In the genomic region with DNA sequence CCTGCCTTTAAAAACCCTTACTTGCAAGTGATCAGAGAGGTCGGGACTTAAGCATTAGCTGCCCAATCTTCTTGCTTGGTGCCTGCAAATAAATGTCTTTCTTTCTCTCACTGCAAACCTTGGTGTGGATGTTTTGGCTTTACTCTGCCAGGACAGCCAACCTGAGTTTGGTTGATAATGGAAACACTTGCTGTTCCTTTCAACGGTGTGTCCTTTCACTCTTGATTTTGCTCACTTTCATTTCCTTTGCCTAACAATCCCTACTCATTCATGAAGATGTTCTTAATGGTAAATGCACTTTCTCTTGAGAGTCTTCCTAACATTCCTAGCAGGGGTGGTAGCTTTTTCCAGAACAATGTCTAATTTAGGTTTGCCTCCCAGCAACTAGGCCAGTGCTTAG, we compare ENCODE assay signal across 1 cellular context.
TF ChIP-seq lines count a peak whose summit lies in the region.

No MANE protein-coding gene starts in this region.

TF ChIP-seq in GM23338, 12 proteins besides CTCF, POLR2A, EP300 and RAD21 (continued from another document):
- TF ChIP-seq, protein P1, sequence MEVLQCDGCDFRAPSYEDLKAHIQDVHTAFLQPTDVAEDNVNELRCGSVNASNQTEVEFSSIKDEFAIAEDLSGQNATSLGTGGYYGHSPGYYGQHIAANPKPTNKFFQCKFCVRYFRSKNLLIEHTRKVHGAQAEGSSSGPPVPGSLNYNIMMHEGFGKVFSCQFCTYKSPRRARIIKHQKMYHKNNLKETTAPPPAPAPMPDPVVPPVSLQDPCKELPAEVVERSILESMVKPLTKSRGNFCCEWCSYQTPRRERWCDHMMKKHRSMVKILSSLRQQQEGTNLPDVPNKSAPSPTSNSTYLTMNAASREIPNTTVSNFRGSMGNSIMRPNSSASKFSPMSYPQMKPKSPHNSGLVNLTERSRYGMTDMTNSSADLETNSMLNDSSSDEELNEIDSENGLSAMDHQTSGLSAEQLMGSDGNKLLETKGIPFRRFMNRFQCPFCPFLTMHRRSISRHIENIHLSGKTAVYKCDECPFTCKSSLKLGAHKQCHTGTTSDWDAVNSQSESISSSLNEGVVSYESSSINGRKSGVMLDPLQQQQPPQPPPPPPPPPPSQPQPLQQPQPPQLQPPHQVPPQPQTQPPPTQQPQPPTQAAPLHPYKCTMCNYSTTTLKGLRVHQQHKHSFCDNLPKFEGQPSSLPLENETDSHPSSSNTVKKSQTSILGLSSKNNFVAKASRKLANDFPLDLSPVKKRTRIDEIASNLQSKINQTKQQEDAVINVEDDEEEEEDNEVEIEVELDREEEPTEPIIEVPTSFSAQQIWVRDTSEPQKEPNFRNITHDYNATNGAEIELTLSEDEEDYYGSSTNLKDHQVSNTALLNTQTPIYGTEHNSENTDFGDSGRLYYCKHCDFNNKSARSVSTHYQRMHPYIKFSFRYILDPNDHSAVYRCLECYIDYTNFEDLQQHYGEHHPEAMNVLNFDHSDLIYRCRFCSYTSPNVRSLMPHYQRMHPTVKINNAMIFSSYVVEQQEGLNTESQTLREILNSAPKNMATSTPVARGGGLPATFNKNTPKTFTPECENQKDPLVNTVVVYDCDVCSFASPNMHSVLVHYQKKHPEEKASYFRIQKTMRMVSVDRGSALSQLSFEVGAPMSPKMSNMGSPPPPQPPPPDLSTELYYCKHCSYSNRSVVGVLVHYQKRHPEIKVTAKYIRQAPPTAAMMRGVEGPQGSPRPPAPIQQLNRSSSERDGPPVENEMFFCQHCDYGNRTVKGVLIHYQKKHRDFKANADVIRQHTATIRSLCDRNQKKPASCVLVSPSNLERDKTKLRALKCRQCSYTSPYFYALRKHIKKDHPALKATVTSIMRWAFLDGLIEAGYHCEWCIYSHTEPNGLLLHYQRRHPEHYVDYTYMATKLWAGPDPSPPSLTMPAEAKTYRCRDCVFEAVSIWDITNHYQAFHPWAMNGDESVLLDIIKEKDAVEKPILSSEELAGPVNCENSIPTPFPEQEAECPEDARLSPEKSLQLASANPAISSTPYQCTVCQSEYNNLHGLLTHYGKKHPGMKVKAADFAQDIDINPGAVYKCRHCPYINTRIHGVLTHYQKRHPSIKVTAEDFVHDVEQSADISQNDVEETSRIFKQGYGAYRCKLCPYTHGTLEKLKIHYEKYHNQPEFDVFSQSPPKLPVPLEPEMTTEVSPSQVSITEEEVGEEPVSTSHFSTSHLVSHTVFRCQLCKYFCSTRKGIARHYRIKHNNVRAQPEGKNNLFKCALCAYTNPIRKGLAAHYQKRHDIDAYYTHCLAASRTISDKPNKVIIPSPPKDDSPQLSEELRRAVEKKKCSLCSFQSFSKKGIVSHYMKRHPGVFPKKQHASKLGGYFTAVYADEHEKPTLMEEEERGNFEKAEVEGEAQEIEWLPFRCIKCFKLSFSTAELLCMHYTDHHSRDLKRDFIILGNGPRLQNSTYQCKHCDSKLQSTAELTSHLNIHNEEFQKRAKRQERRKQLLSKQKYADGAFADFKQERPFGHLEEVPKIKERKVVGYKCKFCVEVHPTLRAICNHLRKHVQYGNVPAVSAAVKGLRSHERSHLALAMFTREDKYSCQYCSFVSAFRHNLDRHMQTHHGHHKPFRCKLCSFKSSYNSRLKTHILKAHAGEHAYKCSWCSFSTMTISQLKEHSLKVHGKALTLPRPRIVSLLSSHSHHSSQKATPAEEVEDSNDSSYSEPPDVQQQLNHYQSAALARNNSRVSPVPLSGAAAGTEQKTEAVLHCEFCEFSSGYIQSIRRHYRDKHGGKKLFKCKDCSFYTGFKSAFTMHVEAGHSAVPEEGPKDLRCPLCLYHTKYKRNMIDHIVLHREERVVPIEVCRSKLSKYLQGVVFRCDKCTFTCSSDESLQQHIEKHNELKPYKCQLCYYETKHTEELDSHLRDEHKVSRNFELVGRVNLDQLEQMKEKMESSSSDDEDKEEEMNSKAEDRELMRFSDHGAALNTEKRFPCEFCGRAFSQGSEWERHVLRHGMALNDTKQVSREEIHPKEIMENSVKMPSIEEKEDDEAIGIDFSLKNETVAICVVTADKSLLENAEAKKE (CRISPR knock-in tag; IDR thresholded peaks at IDR 0.05) = 0 out of 2 replicates have a peak, but pooled peaks have one; percentile 16
- TF ChIP-seq EZH2phosphoT487 (IDR thresholded peaks at IDR 0.05; ENCODE audit: unreplicated experiment) = no peak
- TF ChIP-seq JUNB (IDR thresholded peaks at IDR 0.05; ENCODE audit: unreplicated experiment) = no peak
